ENCODE assay signal across 15 cellular contexts in genomic region chr12:110932048-110932447, GRCh38. TPM values are rescaled to one million over a fixed set of nuclear protein-coding genes. Genes with fewer than 3 reads are reported as not detected.
A peak's percentile ranks its signal among the peaks of the same experiment; 100 is the strongest.
DNase-seq lines count a peak whose midpoint lies in the region; ATAC-seq, FAIRE-seq and TF ChIP-seq lines count a peak whose summit lies in the region.
"Had no signal": no experiment of that assay in that cellular context is flagged by ENCODE, and none has a peak within 500 bp of the region (broad histone marks: within the 10 kb centered on the region; RNA-seq: fewer than 3 reads in every experiment).

No MANE protein-coding gene starts in this region.

- H3K79me2 ChIP-seq in SU-DHL-6 (ENCODE audit: insufficient read depth, low read length) = no peaks in the 10 kb centered on the region

- H3K4me3 ChIP-seq in BE2C (ENCODE audit: low read depth, low read length) (no peak overlapping the region), SU-DHL-6 (ENCODE audit: insufficient read depth, low read length, poor library complexity, severe bottlenecking) (no peak overlapping the region)

- CTCF ChIA-PET in activated naive CD4-positive, alpha-beta T cell treated with anti-CD3 and anti-CD28 coated beads, Interleukin-2, amount 10 ng/mL, durations not matched to agents 7 days and 5 days (lab: Charles Lee) = no interaction called here

- H3K36me3 Mint-ChIP-seq in activated naive CD4-positive, alpha-beta T cell treated with anti-CD3 and anti-CD28 coated beads, Interleukin-2, amount 10 ng/mL, durations not matched to agents 7 days and 5 days = no peaks in the 10 kb centered on the region
- H3K36me3 Mint-ChIP-seq: naive thymus-derived CD8-positive, alpha-beta T cell had no signal

- H3K27me3 ChIP-seq in BE2C (no peaks in the 10 kb centered on the region), SU-DHL-6 (ENCODE audit: low read length) (no peaks in the 10 kb centered on the region)

- no peak for FAIRE-seq in HTR-8/SVneo (lab: Jason Lieb, UNC)
- FAIRE-seq: G401.6 had no signal

- peaks cover 13% of the 10 kb centered on the region for H3K27me3 Mint-ChIP-seq in activated naive CD4-positive, alpha-beta T cell treated with anti-CD3 and anti-CD28 coated beads, Interleukin-2, amount 10 ng/mL, durations not matched to agents 7 days and 5 days

- no peaks in the 10 kb centered on the region for H3K4me1 ChIP-seq in BE2C

- H3K27ac ChIP-seq in SU-DHL-6 (ENCODE audit: low read depth, low read length) = no peak overlapping the region

- no peak for ATAC-seq in GM19452 (IDR thresholded peaks at IDR 0.05; ENCODE audit: unreplicated experiment)
- ATAC-seq: naive thymus-derived CD8-positive, alpha-beta T cell; T-helper 17 cell had no signal

- H3K9me3 ChIP-seq in BE2C (no peaks in the 10 kb centered on the region), SU-DHL-6 (ENCODE audit: insufficient read depth, low read length) (no peaks in the 10 kb centered on the region)

- no peak overlapping the region for H3K9ac ChIP-seq in SU-DHL-6 (ENCODE audit: low read length)

- no peaks in the 10 kb centered on the region for H3K36me3 ChIP-seq in BE2C
- no peaks in the 10 kb centered on the region for H3K36me3 ChIP-seq in SU-DHL-6 (ENCODE audit: low read length)

- no peaks in the 10 kb centered on the region for H3K9me3 Mint-ChIP-seq in activated naive CD4-positive, alpha-beta T cell treated with anti-CD3 and anti-CD28 coated beads, Interleukin-2, amount 10 ng/mL, durations not matched to agents 7 days and 5 days
- H3K9me3 Mint-ChIP-seq: activated T-cell treated with anti-CD3 and anti-CD28 coated beads, Interleukin-2, amount 50 U/mL, for 24 hours; central memory CD8-positive, alpha-beta T cell; naive thymus-derived CD8-positive, alpha-beta T cell had no signal

- no peaks in the 10 kb centered on the region for H3F3A ChIP-seq in SU-DHL-6 (ENCODE audit: insufficient read depth)

- DNase-seq in BE2C = no peak
- peak; percentile 66 for DNase-seq in islet precursor cell
- DNase-seq in activated naive CD4-positive, alpha-beta T cell treated with anti-CD3 and anti-CD28 coated beads, Interleukin-2, amount 10 ng/mL, durations not matched to agents 7 days and 5 days = no peak
- no peak for DNase-seq in HTR-8/SVneo (ENCODE audit: insufficient read length, low spot score)
- no peak for DNase-seq in iPS-NIHi7 (ENCODE audit: extremely low spot score)
- DNase-seq: activated T-cell treated with anti-CD3 and anti-CD28 coated beads, Interleukin-2, amount 50 U/mL, for 24 hours; naive thymus-derived CD8-positive, alpha-beta T cell; NCI-H345; stimulated activated CD4-positive, alpha-beta T cell treated with anti-CD3 and anti-CD28 coated beads, Interleukin-1b, Interleukin-23, amount 100 ng/mL, for 48 hours; T-helper 17 cell had no signal

- no peak overlapping the region for H3K4me3 Mint-ChIP-seq in activated naive CD4-positive, alpha-beta T cell treated with anti-CD3 and anti-CD28 coated beads, Interleukin-2, amount 10 ng/mL, durations not matched to agents 7 days and 5 days
- H3K4me3 Mint-ChIP-seq: activated T-cell treated with anti-CD3 and anti-CD28 coated beads, Interleukin-2, amount 50 U/mL, for 24 hours; central memory CD8-positive, alpha-beta T cell; naive thymus-derived CD8-positive, alpha-beta T cell; T-helper 17 cell had no signal

- no peak overlapping the region for H2AFZ ChIP-seq in SU-DHL-6 (ENCODE audit: low read depth, low read length, severe bottlenecking)

- no peak overlapping the region for H3K4me2 ChIP-seq in SU-DHL-6 (ENCODE audit: low read depth, low read length, poor library complexity, severe bottlenecking)

- no peaks in the 10 kb centered on the region for H3K9me2 ChIP-seq in SU-DHL-6 (replicated peaks; ENCODE audit: insufficient read depth, low read length)

- TF ChIP-seq CTCF in BE2C (IDR thresholded peaks at IDR 0.05; ENCODE audit: low read depth, low read length) (peak; percentile 47), GM12874 (IDR thresholded peaks at IDR 0.05; ENCODE audit: insufficient read depth, low read depth, low read length) (peak; percentile 21; the same call in 1 of the 2 replicates), SU-DHL-6 (IDR thresholded peaks at IDR 0.05; ENCODE audit: insufficient read depth, low read length, poor library complexity, severe bottlenecking) (peak; percentile 31)

- no peaks in the 10 kb centered on the region for H4K20me1 ChIP-seq in SU-DHL-6 (ENCODE audit: low read depth, low read length)

- peaks cover 1% of the 10 kb centered on the region for H3K4me1 Mint-ChIP-seq in activated naive CD4-positive, alpha-beta T cell treated with anti-CD3 and anti-CD28 coated beads, Interleukin-2, amount 10 ng/mL, durations not matched to agents 7 days and 5 days

- no peak overlapping the region for H3K27ac Mint-ChIP-seq in activated naive CD4-positive, alpha-beta T cell treated with anti-CD3 and anti-CD28 coated beads, Interleukin-2, amount 10 ng/mL, durations not matched to agents 7 days and 5 days
- H3K27ac Mint-ChIP-seq: activated T-cell treated with anti-CD3 and anti-CD28 coated beads, Interleukin-2, amount 50 U/mL, for 24 hours; naive thymus-derived CD8-positive, alpha-beta T cell had no signal

RNA-seq across cellular contexts. Expression of gene MYL2, which starts 11.7 kb away (rescaled TPM):
- polyA plus RNA-seq in BE2C (2012; ENCODE audit: insufficient read depth, insufficient read length, low read depth) = not detected
- polyA plus RNA-seq: naive thymus-derived CD8-positive, alpha-beta T cell had no signal
